ENCODE assay signal across 25 cellular contexts in genomic region chr12:51642286-51642685, GRCh38.
"Had no signal": no experiment of that assay in that cellular context is flagged by ENCODE, and none has a peak within 500 bp of the region (broad histone marks: within the 10 kb centered on the region; RNA-seq: fewer than 3 reads in every experiment).

No MANE protein-coding gene starts in this region.

- H3K27me3 ChIP-seq: colonic mucosa, dorsolateral prefrontal cortex, esophagus muscularis mucosa, esophagus squamous epithelium, foreskin keratinocyte, gastrocnemius medialis, gastroesophageal sphincter, heart left ventricle had no signal

- ATAC-seq: effector memory CD8-positive, alpha-beta T cell; esophagus mucosa; foreskin keratinocyte; gastrocnemius medialis; gastroesophageal sphincter; heart left ventricle; heart right ventricle had no signal

- H3K4me1 ChIP-seq: colonic mucosa, esophagus muscularis mucosa, esophagus squamous epithelium, foreskin keratinocyte, gastrocnemius medialis, gastroesophageal sphincter, heart left ventricle, heart right ventricle had no signal

- DNase-seq: colonic mucosa; cortex of kidney; dermis blood vessel endothelial cell; dorsolateral prefrontal cortex; effector CD4-positive, alpha-beta T cell; effector CD8-positive, alpha-beta T cell; effector memory CD4-positive, alpha-beta T cell; effector memory CD8-positive, alpha-beta T cell; endodermal cell; erythroblast; esophagus squamous epithelium; foreskin fibroblast; foreskin keratinocyte; foreskin melanocyte; gastrocnemius medialis; glutamatergic neuron; head of caudate nucleus; heart left ventricle; heart right ventricle had no signal

- H3K4me3 Mint-ChIP-seq: dendritic cell treated with granulocyte-macrophage colony-stimulating factor and Interleukin-4, amounts not matched to agents 40 ng/mL and 50 ng/mL, for 4 days; effector memory CD8-positive, alpha-beta T cell; endodermal cell had no signal

- H3K27ac ChIP-seq: colonic mucosa, coronary artery, dorsolateral prefrontal cortex, epithelial cell of prostate, esophagus muscularis mucosa, esophagus squamous epithelium, foreskin keratinocyte, gastrocnemius medialis, gastroesophageal sphincter, heart left ventricle, heart right ventricle had no signal

- H3K9me3 ChIP-seq: colonic mucosa, gastrocnemius medialis had no signal

- H3K4me3 ChIP-seq: colonic mucosa, coronary artery, dorsolateral prefrontal cortex, esophagus muscularis mucosa, esophagus squamous epithelium, gastrocnemius medialis, gastroesophageal sphincter, heart left ventricle, heart right ventricle had no signal

- H3K36me3 ChIP-seq: colonic mucosa, esophagus muscularis mucosa, esophagus squamous epithelium, gastrocnemius medialis, gastroesophageal sphincter, heart left ventricle, heart right ventricle had no signal

- H3K27ac Mint-ChIP-seq: dendritic cell treated with granulocyte-macrophage colony-stimulating factor and Interleukin-4, amounts not matched to agents 40 ng/mL and 50 ng/mL, for 4 days; effector memory CD8-positive, alpha-beta T cell; endodermal cell had no signal
